In genomic region chr2:203592470-203592869, GRCh38 we compare ENCODE assay signal across 24 cellular contexts. TPM values are rescaled to one million over a fixed set of nuclear protein-coding genes. Genes with fewer than 3 reads are reported as not detected.
DNase-seq lines count a peak whose midpoint lies in the region; ATAC-seq and TF ChIP-seq lines count a peak whose summit lies in the region.
"Had no signal": no experiment of that assay in that cellular context is flagged by ENCODE, and none has a peak within 500 bp of the region (broad histone marks: within the 10 kb centered on the region; RNA-seq: fewer than 3 reads in every experiment).

No MANE protein-coding gene starts in this region.

- peaks cover 31% of the 10 kb centered on the region for H3K27me3 ChIP-seq in DOHH2 (ENCODE audit: control insufficient read depth, low read length)
- no peaks in the 10 kb centered on the region for H3K27me3 ChIP-seq in thyroid gland
- no peaks in the 10 kb centered on the region for H3K27me3 ChIP-seq in body of pancreas
- H3K27me3 ChIP-seq: BE2C had no signal

- no peaks in the 10 kb centered on the region for H3K79me2 ChIP-seq in DOHH2 (ENCODE audit: control insufficient read depth, low read length)
- no peaks in the 10 kb centered on the region for H3K79me2 ChIP-seq in OCI-LY7 (ENCODE audit: insufficient read depth, low read depth, low read length)

- BruUV-seq in OCI-LY7 (replicated peaks; lab: Mats Ljungman, UMichigan) = no TSS peak

- POLR2A ChIA-PET in OCI-LY7 (lab: Charles Lee) = interaction anchor here (0.6 to 12.3 kb wide), 3 partner anchors 8 to 1000 kb away, joined by 3 to 114 read pairs (median 4); no protein-coding TSS in a partner anchor

- H3F3A ChIP-seq in DOHH2 (ENCODE audit: control insufficient read depth, insufficient read depth) = no peaks in the 10 kb centered on the region

- peak overlapping the region; percentile 92 for H2AFZ ChIP-seq in OCI-LY7 (ENCODE audit: low read length)
- H2AFZ ChIP-seq: PC-9 had no signal

- H3K4me2 ChIP-seq in DOHH2 (ENCODE audit: low read length) = peak overlapping the region; percentile 10; the same call in 1 of the 2 replicates
- peak overlapping the region; percentile 57 for H3K4me2 ChIP-seq in OCI-LY7 (ENCODE audit: low read length)
- H3K4me2 ChIP-seq: KMS-11, PC-9 had no signal

- TF ChIP-seq CTCF in DOHH2 (IDR thresholded peaks at IDR 0.05; ENCODE audit: low read depth, low read length, poor library complexity, severe bottlenecking) (no peak), OCI-LY7 (conservative IDR thresholded peaks at IDR 0.05; ENCODE audit: low read length) (no peak), thyroid gland (IDR thresholded peaks at IDR 0.05) (no peak), body of pancreas (IDR thresholded peaks at IDR 0.05) (no peak)

- CTCF ChIA-PET in OCI-LY7 (lab: Charles Lee; ENCODE audit: unreplicated experiment) = no interaction called here

- H3K9me3 ChIP-seq in DOHH2 (ENCODE audit: control insufficient read depth, insufficient read depth, low read length) (no peaks in the 10 kb centered on the region), OCI-LY7 (ENCODE audit: low read length) (no peaks in the 10 kb centered on the region), thyroid gland (no peaks in the 10 kb centered on the region), body of pancreas (no peaks in the 10 kb centered on the region)
- H3K9me3 ChIP-seq: BE2C, Caco-2 had no signal

- DNase-seq in OCI-LY7 (ENCODE audit: low spot score) = peak; percentile 39
- no peak for DNase-seq in left lobe of liver (ENCODE audit: low spot score)
- DNase-seq in thyroid gland = peak; percentile 22 to 31
- DNase-seq in body of pancreas = no peak
- DNase-seq in iPS-NIHi7 (ENCODE audit: extremely low spot score) = no peak
- DNase-seq: BE2C; Caco-2; CD4-positive, alpha-beta T cell; DMS153; EL; HCEC 1CT; NCI-H1417; NCI-H187; NCI-H2107; NCI-H510A treated with DMSO at 0.1 percent for 48 hours; NCI-H82; PC-9; SIG-M5 had no signal

- H3K9me2 ChIP-seq in DOHH2 (replicated peaks; ENCODE audit: control insufficient read depth, low read length) (no peaks in the 10 kb centered on the region), OCI-LY7 (ENCODE audit: insufficient read depth, low read length) (no peaks in the 10 kb centered on the region)

- intact Hi-C loops in OCI-LY7 (cut with micrococcal nuclease; ENCODE audit: unreplicated experiment) = no loop called here
- intact Hi-C loops in thyroid gland (cut with DNase I) = no loop called here
- intact Hi-C loops in body of pancreas (cut with DNase I) = no loop called here

- ATAC-seq in left lobe of liver (peak; percentile 66), body of pancreas (no peak), GM19023 (IDR thresholded peaks at IDR 0.05; ENCODE audit: unreplicated experiment) (no peak)
- ATAC-seq: GM12878, SK-N-SH treated with all-trans-retinoic acid at 6 μM for 48 hours had no signal

- no peak for TF ChIP-seq POLR2A in thyroid gland (IDR thresholded peaks at IDR 0.05)
- no peak for TF ChIP-seq POLR2A in body of pancreas (IDR thresholded peaks at IDR 0.05)

- H3K4me3 ChIP-seq in DOHH2 (ENCODE audit: low read length) (no peak overlapping the region), OCI-LY7 (ENCODE audit: low read depth, low read length, poor library complexity, severe bottlenecking) (peak overlapping the region; percentile 25), thyroid gland (replicated peaks in 1 of 3) (no peak overlapping the region), body of pancreas (no peak overlapping the region)
- H3K4me3 ChIP-seq: GM12878, PC-9 had no signal

- H4K20me1 ChIP-seq in DOHH2 (ENCODE audit: control insufficient read depth, insufficient read depth, low read depth, low read length) (no peaks in the 10 kb centered on the region), OCI-LY7 (ENCODE audit: insufficient read depth, low read length) (no peaks in the 10 kb centered on the region)

- no peaks in the 10 kb centered on the region for H3K36me3 ChIP-seq in DOHH2 (ENCODE audit: control insufficient read depth, low read length)
- H3K36me3 ChIP-seq in OCI-LY7 (ENCODE audit: insufficient read depth, low read length) = no peaks in the 10 kb centered on the region
- H3K36me3 ChIP-seq in thyroid gland = no peaks in the 10 kb centered on the region
- H3K36me3 ChIP-seq in body of pancreas (replicated peaks in 1 of 2; ENCODE audit: insufficient read depth in 1 of 2, low read depth in 2 of 2) = no peaks in the 10 kb centered on the region
- H3K36me3 ChIP-seq: BE2C had no signal

- peaks cover 22% of the 10 kb centered on the region for H3K4me1 ChIP-seq in DOHH2 (ENCODE audit: control insufficient read depth, low read length)
- peaks cover 74% of the 10 kb centered on the region for H3K4me1 ChIP-seq in OCI-LY7 (ENCODE audit: insufficient read depth, low read length, poor library complexity, severe bottlenecking)
- H3K4me1 ChIP-seq in thyroid gland = peaks cover 15 to 19% of the 10 kb centered on the region in 2 donors
- no peaks in the 10 kb centered on the region for H3K4me1 ChIP-seq in body of pancreas
- H3K4me1 ChIP-seq: BE2C, Caco-2 had no signal

- no peak overlapping the region for H3K27ac ChIP-seq in DOHH2 (ENCODE audit: low read depth, low read length)
- H3K27ac ChIP-seq in OCI-LY7 (ENCODE audit: low read depth, low read length, poor library complexity, severe bottlenecking) = peak overlapping the region; percentile 46
- H3K27ac ChIP-seq in thyroid gland = peak overlapping the region; percentile 68 to 80 (median 70)
- no peak overlapping the region for H3K27ac ChIP-seq in body of pancreas
- H3K27ac ChIP-seq: KMS-11, PC-9, RWPE1 had no signal

- 48 to 53% methylated on average over 2 of the region's 2 CpGs for WGBS in thyroid gland, 2 donors
- 63 to 88% methylated on average over 2 of the region's 2 CpGs for WGBS in body of pancreas, 2 donors

RNA-seq across cellular contexts. Expression of gene RAPH1, which starts 57.4 kb away (rescaled TPM):
- total RNA-seq in OCI-LY7 (2014; rRNA removed; shearing (Covaris generic)) = 4.0 and 4.5 TPM in 2 replicates
- total RNA-seq in OCI-LY7 (2022) (16.9 and 21.5 TPM in 2 replicates), left lobe of liver (85.7 TPM), thyroid gland (100 to 1,000 TPM in 2 of 4 donors, 10 to 100 TPM in 2; 67.3 to 187 (median 99.4) TPM), body of pancreas (10 to 100 TPM; 11.9 TPM)

Comparison
In these comparisons a context has a peak if more than half of its experiments do, and no peak if none do; other contexts are left out.
1. H3K27ac ChIP-seq: peak in OCI-LY7 (single experiment) and thyroid gland (3 of 3); none in DOHH2 (single experiment) and body of pancreas (0 of 4).
2. DNase-seq: peak in OCI-LY7 (single experiment) and thyroid gland (2 of 2); none in left lobe of liver (single experiment), body of pancreas (0 of 4) and iPS-NIHi7 (single experiment).